19 cellular contexts compared by ENCODE assay signal in genomic region chr20:3316131-3316530, GRCh38.
DNase-seq lines count a peak whose midpoint lies in the region; ATAC-seq, FAIRE-seq and TF ChIP-seq lines count a peak whose summit lies in the region.
"Had no signal": no experiment of that assay in that cellular context is flagged by ENCODE, and none has a peak within 500 bp of the region (broad histone marks: within the 10 kb centered on the region; RNA-seq: fewer than 3 reads in every experiment).

No MANE protein-coding gene starts in this region.

- no peaks in the 10 kb centered on the region for H3K79me2 ChIP-seq in HepG2 (ENCODE audit: insufficient read depth, low read length)

- POLR2A ChIA-PET in HepG2 (lab: Yijun Ruan, JAX): interaction anchor here (0.6 kb wide), 1 partner anchor 127 kb away, joined by 3 read pairs; no protein-coding TSS in a partner anchor
- POLR2A ChIA-PET in naive thymus-derived CD4-positive, alpha-beta T cell (lab: Charles Lee): interaction anchor here (0.8 to 2.2 kb wide), 3 partner anchors 93 to 194 kb away, joined by 3 to 5 read pairs (median 3); no protein-coding TSS in a partner anchor

- H2AFZ ChIP-seq in HepG2 (ENCODE audit: low read length): no peak overlapping the region

- no peaks in the 10 kb centered on the region for H3K27me3 Mint-ChIP-seq in naive thymus-derived CD4-positive, alpha-beta T cell
- H3K27me3 Mint-ChIP-seq: activated CD4-positive, alpha-beta T cell treated with anti-CD3 and anti-CD28 coated beads for 36 hours; naive B cell; stimulated activated naive CD8-positive, alpha-beta T cell treated with anti-CD3 and anti-CD28 coated beads, Interleukin-15, amount 100 ng/mL, for 72 hours had no signal

- no peaks in the 10 kb centered on the region for H3K27me3 ChIP-seq in right lobe of liver
- H3K27me3 ChIP-seq in HepG2 (ENCODE audit: control insufficient read depth in 1 of 2, insufficient read depth in 2 of 2, low read length in 2 of 2): no peaks in the 10 kb centered on the region
- no peaks in the 10 kb centered on the region for H3K27me3 ChIP-seq in naive thymus-derived CD4-positive, alpha-beta T cell (ENCODE audit: control insufficient read depth in 2 of 2, insufficient read depth in 2 of 2, low read length in 2 of 2)
- H3K27me3 ChIP-seq in vagina: no peaks in the 10 kb centered on the region
- H3K27me3 ChIP-seq: upper lobe of left lung had no signal

- CTCF ChIA-PET in HepG2 (lab: Yijun Ruan, JAX; ENCODE audit: low intra/inter-chr PET ratio, low total read pairs): interaction anchor here (0.6 kb wide), 1 partner anchor 262 kb away, joined by 4 read pairs; no protein-coding TSS in a partner anchor
- CTCF ChIA-PET in naive thymus-derived CD4-positive, alpha-beta T cell (lab: Charles Lee): interaction anchor here (0.7 to 4.6 kb wide), 13 partner anchors 9 to 264 kb away, joined by 3 to 27 read pairs (median 4); no protein-coding TSS in a partner anchor

- H3K27ac ChIP-seq in right lobe of liver (no peak overlapping the region), HepG2 (ENCODE audit: extremely low read length, insufficient read depth, low read length) (no peak overlapping the region), epithelial cell of prostate (peak overlapping the region; percentile 61), vagina (peak overlapping the region; percentile 28)
- H3K27ac ChIP-seq in naive thymus-derived CD4-positive, alpha-beta T cell (ENCODE audit: low read depth, low read length): no peak overlapping the region
- H3K27ac ChIP-seq: KMS-11, upper lobe of left lung had no signal

- H3K36me3 ChIP-seq in right lobe of liver: peaks cover 0 to 7% (median 0%) of the 10 kb centered on the region in 4 donors
- peaks cover 12 to 36% of the 10 kb centered on the region in 2 experiments; a peak in 4 of 5 replicates for H3K36me3 ChIP-seq in HepG2 (replicated peaks in 1 of 2; ENCODE audit: control insufficient read depth in 1 of 2, insufficient read depth in 2 of 2, low read length in 2 of 2)
- H3K36me3 ChIP-seq in naive thymus-derived CD4-positive, alpha-beta T cell (ENCODE audit: control insufficient read depth in 2 of 3, insufficient read depth in 3 of 3, low read length in 3 of 3): no peaks in the 10 kb centered on the region
- peaks cover 0 to 37% of the 10 kb centered on the region in 2 donors for H3K36me3 ChIP-seq in vagina

- no peak for FAIRE-seq in HepG2 (lab: Jason Lieb, UNC)
- FAIRE-seq: kidney had no signal

- 88% methylated on average over 8 of the region's 8 CpGs for WGBS in right lobe of liver (ENCODE audit: insufficient coverage, low coverage, low lambda C conversion rate, missing lambda C conversion rate)
- WGBS in HepG2 (ENCODE audit: low lambda C conversion rate): 92% methylated on average over 8 of the region's 8 CpGs

- H3K9me3 Mint-ChIP-seq in naive thymus-derived CD4-positive, alpha-beta T cell: no peaks in the 10 kb centered on the region
- H3K9me3 Mint-ChIP-seq: H9; naive B cell; stimulated activated naive CD8-positive, alpha-beta T cell treated with anti-CD3 and anti-CD28 coated beads, Interleukin-15, amount 100 ng/mL, for 72 hours had no signal

- H3K4me2 ChIP-seq in HepG2 (ENCODE audit: low read depth, low read length): no peak overlapping the region
- H3K4me2 ChIP-seq: KMS-11 had no signal

- TF ChIP-seq CTCF in right lobe of liver (IDR thresholded peaks at IDR 0.05) (no peak), HepG2 (CRISPR knock-in tag; IDR thresholded peaks at IDR 0.05) (no peak), vagina (IDR thresholded peaks at IDR 0.05) (no peak)

- H3K9ac ChIP-seq in HepG2 (ENCODE audit: insufficient read depth, low read depth, low read length): no peak overlapping the region
- H3K9ac ChIP-seq: KMS-11 had no signal

- TF ChIP-seq POLR2A in right lobe of liver (IDR thresholded peaks at IDR 0.05) (no peak), HepG2 (IDR thresholded peaks at IDR 0.05; ENCODE audit: insufficient read depth in 1 of 2, low read depth in 2 of 2, low read length in 2 of 2) (no peak), vagina (IDR thresholded peaks at IDR 0.05) (no peak)

- H3K4me1 ChIP-seq in right lobe of liver (peaks cover 0 to 15% (median 0%) of the 10 kb centered on the region in 4 donors), HepG2 (ENCODE audit: insufficient read depth, low read length) (peaks cover 13% of the 10 kb centered on the region), vagina (peaks cover 28% of the 10 kb centered on the region)
- H3K4me1 ChIP-seq in naive thymus-derived CD4-positive, alpha-beta T cell (ENCODE audit: control insufficient read depth in 2 of 2, insufficient read depth in 2 of 2, low read length in 2 of 2): no peaks in the 10 kb centered on the region

- peaks cover 0 to 4% (median 0%) of the 10 kb centered on the region in 7 donors for H3K4me1 Mint-ChIP-seq in naive thymus-derived CD4-positive, alpha-beta T cell
- H3K4me1 Mint-ChIP-seq: activated CD4-positive, alpha-beta T cell treated with anti-CD3 and anti-CD28 coated beads for 36 hours; naive B cell; stimulated activated naive CD8-positive, alpha-beta T cell treated with anti-CD3 and anti-CD28 coated beads, Interleukin-15, amount 100 ng/mL, for 72 hours had no signal

- H3K36me3 Mint-ChIP-seq in naive thymus-derived CD4-positive, alpha-beta T cell: peaks cover 0 to 20% (median 4%) of the 10 kb centered on the region in 5 donors

- no peak overlapping the region for H3K4me3 ChIP-seq in right lobe of liver
- no peak overlapping the region for H3K4me3 ChIP-seq in HepG2 (replicated peaks in 1 of 3; ENCODE audit: insufficient read depth in 1 of 3, low read depth in 2 of 3, low read length in 3 of 3)
- no peak overlapping the region for H3K4me3 ChIP-seq in naive thymus-derived CD4-positive, alpha-beta T cell (ENCODE audit: low read length)
- no peak overlapping the region for H3K4me3 ChIP-seq in vagina
- H3K4me3 ChIP-seq: psoas muscle, skin epidermis, upper lobe of left lung had no signal

- no peaks in the 10 kb centered on the region for H3K9me3 ChIP-seq in right lobe of liver
- no peaks in the 10 kb centered on the region for H3K9me3 ChIP-seq in HepG2 (ENCODE audit: low read length)
- H3K9me3 ChIP-seq in naive thymus-derived CD4-positive, alpha-beta T cell (ENCODE audit: control insufficient read depth in 2 of 3, low read length in 3 of 3): no peaks in the 10 kb centered on the region
- no peaks in the 10 kb centered on the region for H3K9me3 ChIP-seq in vagina
- H3K9me3 ChIP-seq: psoas muscle, upper lobe of left lung had no signal

- TF ChIP-seq RAD21 in HepG2 (CRISPR knock-in tag; IDR thresholded peaks at IDR 0.05): no peak

- H3K4me3 Mint-ChIP-seq in naive thymus-derived CD4-positive, alpha-beta T cell: no peak overlapping the region
- H3K4me3 Mint-ChIP-seq: activated CD4-positive, alpha-beta T cell treated with anti-CD3 and anti-CD28 coated beads for 36 hours; H9; stimulated activated naive CD8-positive, alpha-beta T cell treated with anti-CD3 and anti-CD28 coated beads, Interleukin-15, amount 100 ng/mL, for 72 hours had no signal

- no peak for DNase-seq in right lobe of liver
- no peak for DNase-seq in HepG2 (ENCODE audit: low spot score)
- no peak for DNase-seq in epithelial cell of prostate (ENCODE audit: low read depth, low spot score)
- DNase-seq in naive thymus-derived CD4-positive, alpha-beta T cell: no peak
- no peak for DNase-seq in vagina (ENCODE audit: extremely low spot score in 2 of 2)
- DNase-seq in NCI-H187 (lab: John Stamatoyannopoulos, UW): no peak
- no peak for DNase-seq in DMS153 (lab: John Stamatoyannopoulos, UW)
- DNase-seq: activated gamma-delta T cell, DMS79, kidney had no signal

- intact Hi-C loops in right lobe of liver (cut with DNase I): loop anchor here in 1 of 2 donors (10.0 kb wide), 1 partner anchor 91 kb away; no protein-coding TSS in a partner anchor
- intact Hi-C loops in HepG2 (cut with micrococcal nuclease; ENCODE audit: unreplicated experiment): loop anchor here (1.0 kb wide), 2 partner anchors 98 to 198 kb away; no protein-coding TSS in a partner anchor
- intact Hi-C loops in naive thymus-derived CD4-positive, alpha-beta T cell (cut with micrococcal nuclease): loop anchor here (1.0 to 2.0 kb wide), 5 partner anchors 98 to 262 kb away; no protein-coding TSS in a partner anchor
- intact Hi-C loops in vagina (cut with DNase I): no loop called here

- in situ Hi-C loops in HepG2 (cut with HindIII; ENCODE audit: extremely low pct_ligation_motif_present, low pct_unique_long_range_greater_than_20kb): no loop called here

- H4K20me1 ChIP-seq in HepG2 (ENCODE audit: insufficient read depth, low read length): no peaks in the 10 kb centered on the region

- peak in 3 of 4 donors; percentile 15 to 39 (median 27) for ATAC-seq in right lobe of liver
- no peak for ATAC-seq in HepG2
- ATAC-seq in naive thymus-derived CD4-positive, alpha-beta T cell: peak; percentile 20
- no peak for ATAC-seq in GM19452 (IDR thresholded peaks at IDR 0.05; ENCODE audit: unreplicated experiment)

- BruUV-seq in HepG2 (replicated peaks; lab: Mats Ljungman, UMichigan): no TSS peak

- H3K27ac Mint-ChIP-seq in naive thymus-derived CD4-positive, alpha-beta T cell: no peak overlapping the region
- H3K27ac Mint-ChIP-seq: activated CD4-positive, alpha-beta T cell treated with anti-CD3 and anti-CD28 coated beads for 36 hours; H9; naive B cell; stimulated activated naive CD8-positive, alpha-beta T cell treated with anti-CD3 and anti-CD28 coated beads, Interleukin-15, amount 100 ng/mL, for 72 hours had no signal

- TF ChIP-seq EP300 in HepG2 (IDR thresholded peaks at IDR 0.05; ENCODE audit: low read depth in 2 of 2, low read length in 2 of 2): no peak
- TF ChIP-seq EP300 in HepG2 (CRISPR knock-in tag; IDR thresholded peaks at IDR 0.05; ENCODE audit: borderline replicate concordance): no peak

TF ChIP-seq in HepG2, 621 proteins besides CTCF, POLR2A, EP300 and RAD21 (continues in another document):
- TF ChIP-seq ZNF768 (CRISPR knock-in tag; IDR thresholded peaks at IDR 0.05) (no peak), ZGPAT (CRISPR knock-in tag; IDR thresholded peaks at IDR 0.05) (no peak), ZNF784 (CRISPR knock-in tag; IDR thresholded peaks at IDR 0.05; ENCODE audit: borderline replicate concordance) (no peak)

Comparison
In these comparisons a context has a peak if more than half of its experiments do, and no peak if none do; other contexts are left out.
1. ATAC-seq: peak in right lobe of liver (3 of 4) and naive thymus-derived CD4-positive, alpha-beta T cell (single experiment); none in HepG2 (single experiment) and GM19452 (single experiment).
2. H3K27ac ChIP-seq: peak in epithelial cell of prostate (single experiment) and vagina (single experiment); none in right lobe of liver (0 of 3), HepG2 (single experiment) and naive thymus-derived CD4-positive, alpha-beta T cell (single experiment).